ENCODE assay signal across 24 cellular contexts in genomic region chrX:15167826-15168225, GRCh38.
"Had no signal": no experiment of that assay in that cellular context is flagged by ENCODE, and none has a peak within 500 bp of the region (broad histone marks: within the 10 kb centered on the region; RNA-seq: fewer than 3 reads in every experiment).

No MANE protein-coding gene starts in this region.

- H3K27ac ChIP-seq: coronary artery had no signal

- H3K36me3 Mint-ChIP-seq: activated naive CD8-positive, alpha-beta T cell; T-cell had no signal

- H3K27ac Mint-ChIP-seq: activated B cell treated with CpG ODN at 0.5 μM for 24 hours; activated CD4-positive, alpha-beta T cell treated with anti-CD3 and anti-CD28 coated beads, Interleukin-2, amount 10 ng/mL, durations not matched to agents 24 days and 14 days; activated naive CD4-positive, alpha-beta T cell treated with anti-CD3 and anti-CD28 coated beads for 36 hours; activated naive CD8-positive, alpha-beta T cell; T-cell had no signal

- H3K9me3 ChIP-seq: MG63 had no signal

- H3K4me3 Mint-ChIP-seq: activated B cell treated with CpG ODN at 0.5 μM for 24 hours; activated CD4-positive, alpha-beta T cell treated with anti-CD3 and anti-CD28 coated beads, Interleukin-2, amount 10 ng/mL, durations not matched to agents 24 days and 14 days; activated naive CD4-positive, alpha-beta T cell treated with anti-CD3 and anti-CD28 coated beads for 36 hours; activated naive CD8-positive, alpha-beta T cell; activated T-cell treated with anti-CD3 and anti-CD28 coated beads, Interleukin-2, amount 50 U/mL, for 4 hours; T-cell had no signal

- DNase-seq: activated B cell treated with CpG ODN at 0.5 μM for 24 hours; activated CD4-positive, alpha-beta T cell treated with anti-CD3 and anti-CD28 coated beads for 1 hour; activated CD4-positive, alpha-beta T cell treated with anti-CD3 and anti-CD28 coated beads, Interleukin-2, amount 10 ng/mL, durations not matched to agents 24 days and 14 days; activated CD4-positive, alpha-beta T cell treated with anti-CD3 and anti-CD28 coated beads, Interleukin-2, amount 50 U/mL, for 48 hours; activated CD8-positive, alpha-beta memory T cell treated with anti-CD3 and anti-CD28 coated beads for 24 hours; activated gamma-delta T cell; activated naive CD4-positive, alpha-beta T cell treated with anti-CD3 and anti-CD28 coated beads for 36 hours; activated T-cell treated with anti-CD3 and anti-CD28 coated beads, Interleukin-2, amount 50 U/mL, for 4 hours; MG63; MV-4-11; NCI-H1092 treated with DMSO at 0.1 percent for 48 hours; NCI-H1417 treated with DMSO at 0.1 percent for 48 hours; NCI-H187 treated with DMSO at 0.1 percent for 48 hours; NCI-H345; NCI-H510A treated with DMSO at 0.1 percent for 48 hours; NCI-H774; NK-92 treated with Interleukin-12 subunit alpha and Interleukin-12 subunit beta, amount 100 ng/mL, for 24 hours; OCI-M1; SHP77 treated with DMSO at 0.1 percent for 48 hours; T-cell; T-helper 2 cell; T1000 had no signal

- H3K27me3 Mint-ChIP-seq: activated B cell treated with CpG ODN at 0.5 μM for 24 hours; activated naive CD8-positive, alpha-beta T cell had no signal

- H3K9me3 Mint-ChIP-seq: activated B cell treated with CpG ODN at 0.5 μM for 24 hours; activated T-cell treated with anti-CD3 and anti-CD28 coated beads, Interleukin-2, amount 50 U/mL, for 4 hours had no signal

- H3K4me3 ChIP-seq: coronary artery, MG63 had no signal

- H3K27me3 ChIP-seq: MG63 had no signal

- H3K36me3 ChIP-seq: MG63 had no signal
